8 cellular contexts compared by ENCODE assay signal in the genomic region with DNA sequence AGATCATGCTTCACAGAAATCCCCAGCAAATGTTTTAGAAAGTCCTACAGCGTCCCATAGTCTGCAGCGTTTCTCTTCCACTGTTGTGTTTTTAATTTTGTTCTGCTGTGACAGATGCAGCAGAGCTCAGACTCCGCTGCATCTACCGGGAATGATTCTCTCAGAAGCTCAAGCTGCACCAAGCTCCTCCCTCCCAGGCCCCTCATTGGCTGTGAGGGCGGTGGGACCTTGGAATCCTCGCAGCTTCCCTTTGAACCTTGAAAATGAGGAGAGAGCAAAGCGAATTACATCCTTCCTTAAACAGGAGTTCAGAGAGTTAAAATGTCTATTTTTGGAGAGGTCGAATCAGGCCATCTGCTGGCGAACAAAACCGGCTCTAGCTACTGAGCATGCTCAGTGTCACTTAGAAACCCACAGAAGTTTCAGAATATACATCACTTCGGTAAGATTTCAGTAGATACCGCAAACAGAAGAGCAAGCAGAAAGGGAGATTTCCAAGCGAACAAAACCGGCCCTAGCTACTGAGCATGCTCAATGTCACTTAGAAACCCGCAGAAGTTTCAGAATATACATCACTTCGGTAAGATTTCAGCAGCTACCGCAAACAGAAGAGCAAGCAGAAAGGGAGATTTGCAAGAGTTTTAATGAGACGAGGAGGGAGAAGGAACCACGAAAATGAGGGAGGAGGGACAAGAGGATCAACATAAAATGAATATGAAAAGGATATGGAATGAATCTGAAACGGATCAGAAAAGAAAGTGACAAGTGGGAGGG. TPM values are rescaled to one million over a fixed set of nuclear protein-coding genes. Genes with fewer than 3 reads are reported as not detected.
DNase-seq lines count a peak whose midpoint lies in the region; ATAC-seq and TF ChIP-seq lines count a peak whose summit lies in the region.

A gene (minus strand): TSS at position 144 of the 774 bp plus-strand sequence. CDS start 188 bp downstream, outside the sequence.

- peak within 1 kb of the TSS; percentile 29 for H3K4me3 ChIP-seq in WI38 (ENCODE audit: low read depth, low read length)

- no peak for TF ChIP-seq CTCF in WI38 (IDR thresholded peaks at IDR 0.05; ENCODE audit: low read depth, low read length)

- peak; percentile 76 for ATAC-seq in GM18519 (IDR thresholded peaks at IDR 0.05; ENCODE audit: low FRiP score, unreplicated experiment)
- peak; percentile 69 for ATAC-seq in HG03039 (IDR thresholded peaks at IDR 0.05; ENCODE audit: unreplicated experiment)

- DNase-seq in A172 (ENCODE audit: low spot score) = peak; percentile 64
- DNase-seq in NCI-H2171 treated with DMSO at 0.1 percent for 48 hours (lab: John Stamatoyannopoulos, UW) = peak; percentile 90
- DNase-seq in central memory CD4-positive, alpha-beta T cell = peak; percentile 84
- DNase-seq in islet precursor cell = peak; percentile 95
- peak; percentile 52 to 69 (median 55) for DNase-seq in stimulated activated CD4-positive, alpha-beta T cell treated with anti-CD3 and anti-CD28 coated beads, Interleukin-12 subunit alpha, Interleukin-12 subunit beta, amount 100 ng/mL, for 48 hours (ENCODE audit: low read depth in 2 of 3, low spot score in 1 of 3)

RNA-seq across cellular contexts. Expression of the gene that starts here (rescaled TPM):
- not detected in 2 replicates for total RNA-seq in A172 (2014; rRNA removed; shearing (Covaris generic))

Comparison
In these comparisons a context has a peak if more than half of its experiments do, and no peak if none do; other contexts are left out.
1. Peak in every context shown above with its lines: DNase-seq, ATAC-seq and H3K4me3 ChIP-seq.
2. Peak in DNase-seq in A172; RNA of the gene not detected or under 1 TPM.